In the genomic region with DNA sequence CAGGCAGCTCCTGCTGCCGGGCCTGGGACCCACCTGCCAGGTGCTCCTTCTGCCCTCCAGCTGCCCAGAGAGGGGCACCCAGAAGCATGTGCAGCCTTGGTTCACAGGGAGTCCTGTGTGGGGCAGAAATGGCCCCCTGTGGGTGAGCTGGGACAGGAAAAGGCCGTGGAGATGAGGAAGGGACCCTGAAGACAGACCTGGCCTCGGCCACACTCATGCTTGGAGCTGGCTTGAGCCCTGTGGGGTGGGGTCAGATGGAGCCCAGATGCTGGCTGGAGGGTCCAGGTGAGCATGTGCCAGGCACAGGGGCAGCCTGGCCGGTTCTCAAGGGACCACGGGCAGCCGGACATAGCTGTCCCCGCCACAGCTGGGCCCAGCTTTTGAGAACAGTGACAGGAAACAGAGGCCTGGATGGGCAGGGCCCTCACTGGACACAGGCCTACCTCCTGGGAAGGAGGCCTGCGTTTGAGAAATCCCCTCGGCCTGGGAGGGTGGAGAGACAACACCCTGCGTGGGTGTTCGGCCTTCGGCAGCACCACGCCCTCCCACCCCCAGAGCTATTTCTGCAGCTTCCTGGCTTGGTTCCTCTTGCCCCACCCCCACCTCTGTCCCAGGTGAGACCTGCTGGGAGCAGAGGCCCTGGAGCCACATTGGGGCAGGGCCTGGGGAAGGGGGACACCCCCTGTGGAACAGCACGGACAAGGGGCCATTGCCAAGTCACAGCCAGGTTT, we compare ENCODE assay signal across 1 cellular context.
TF ChIP-seq lines count a peak whose summit lies in the region.

No MANE protein-coding gene starts in this region.

TF ChIP-seq in GM23338, 12 proteins besides CTCF, POLR2A, EP300 and RAD21:
- TF ChIP-seq STAT1 (IDR thresholded peaks at IDR 0.05; ENCODE audit: unreplicated experiment) = no peak
- TF ChIP-seq, protein P1, sequence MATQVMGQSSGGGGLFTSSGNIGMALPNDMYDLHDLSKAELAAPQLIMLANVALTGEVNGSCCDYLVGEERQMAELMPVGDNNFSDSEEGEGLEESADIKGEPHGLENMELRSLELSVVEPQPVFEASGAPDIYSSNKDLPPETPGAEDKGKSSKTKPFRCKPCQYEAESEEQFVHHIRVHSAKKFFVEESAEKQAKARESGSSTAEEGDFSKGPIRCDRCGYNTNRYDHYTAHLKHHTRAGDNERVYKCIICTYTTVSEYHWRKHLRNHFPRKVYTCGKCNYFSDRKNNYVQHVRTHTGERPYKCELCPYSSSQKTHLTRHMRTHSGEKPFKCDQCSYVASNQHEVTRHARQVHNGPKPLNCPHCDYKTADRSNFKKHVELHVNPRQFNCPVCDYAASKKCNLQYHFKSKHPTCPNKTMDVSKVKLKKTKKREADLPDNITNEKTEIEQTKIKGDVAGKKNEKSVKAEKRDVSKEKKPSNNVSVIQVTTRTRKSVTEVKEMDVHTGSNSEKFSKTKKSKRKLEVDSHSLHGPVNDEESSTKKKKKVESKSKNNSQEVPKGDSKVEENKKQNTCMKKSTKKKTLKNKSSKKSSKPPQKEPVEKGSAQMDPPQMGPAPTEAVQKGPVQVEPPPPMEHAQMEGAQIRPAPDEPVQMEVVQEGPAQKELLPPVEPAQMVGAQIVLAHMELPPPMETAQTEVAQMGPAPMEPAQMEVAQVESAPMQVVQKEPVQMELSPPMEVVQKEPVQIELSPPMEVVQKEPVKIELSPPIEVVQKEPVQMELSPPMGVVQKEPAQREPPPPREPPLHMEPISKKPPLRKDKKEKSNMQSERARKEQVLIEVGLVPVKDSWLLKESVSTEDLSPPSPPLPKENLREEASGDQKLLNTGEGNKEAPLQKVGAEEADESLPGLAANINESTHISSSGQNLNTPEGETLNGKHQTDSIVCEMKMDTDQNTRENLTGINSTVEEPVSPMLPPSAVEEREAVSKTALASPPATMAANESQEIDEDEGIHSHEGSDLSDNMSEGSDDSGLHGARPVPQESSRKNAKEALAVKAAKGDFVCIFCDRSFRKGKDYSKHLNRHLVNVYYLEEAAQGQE (IDR thresholded peaks at IDR 0.05; ENCODE audit: unreplicated experiment) = no peak
- TF ChIP-seq CREB1 (CRISPR knock-in tag; IDR thresholded peaks at IDR 0.05; ENCODE audit: low read depth) = no peak
- no peak for TF ChIP-seq ZNF114 (CRISPR knock-in tag; IDR thresholded peaks at IDR 0.05)
- no peak for TF ChIP-seq JUNB (IDR thresholded peaks at IDR 0.05; ENCODE audit: unreplicated experiment)
- TF ChIP-seq, protein P2, sequence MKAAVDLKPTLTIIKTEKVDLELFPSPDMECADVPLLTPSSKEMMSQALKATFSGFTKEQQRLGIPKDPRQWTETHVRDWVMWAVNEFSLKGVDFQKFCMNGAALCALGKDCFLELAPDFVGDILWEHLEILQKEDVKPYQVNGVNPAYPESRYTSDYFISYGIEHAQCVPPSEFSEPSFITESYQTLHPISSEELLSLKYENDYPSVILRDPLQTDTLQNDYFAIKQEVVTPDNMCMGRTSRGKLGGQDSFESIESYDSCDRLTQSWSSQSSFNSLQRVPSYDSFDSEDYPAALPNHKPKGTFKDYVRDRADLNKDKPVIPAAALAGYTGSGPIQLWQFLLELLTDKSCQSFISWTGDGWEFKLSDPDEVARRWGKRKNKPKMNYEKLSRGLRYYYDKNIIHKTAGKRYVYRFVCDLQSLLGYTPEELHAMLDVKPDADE (IDR thresholded peaks at IDR 0.05) = no peak
- TF ChIP-seq NANOG (IDR thresholded peaks at IDR 0.05; ENCODE audit: borderline replicate concordance) = no peak
- TF ChIP-seq EZH2 (IDR thresholded peaks at IDR 0.05; ENCODE audit: low read depth, unreplicated experiment) = no peak
